In genomic region chr7:21945374-21946227, GRCh38 we compare ENCODE assay signal across 8 cellular contexts. TPM values are rescaled to one million over a fixed set of nuclear protein-coding genes. Genes with fewer than 3 reads are reported as not detected.
DNase-seq lines count a peak whose midpoint lies in the region; ATAC-seq and TF ChIP-seq lines count a peak whose summit lies in the region.

A gene with protein sequence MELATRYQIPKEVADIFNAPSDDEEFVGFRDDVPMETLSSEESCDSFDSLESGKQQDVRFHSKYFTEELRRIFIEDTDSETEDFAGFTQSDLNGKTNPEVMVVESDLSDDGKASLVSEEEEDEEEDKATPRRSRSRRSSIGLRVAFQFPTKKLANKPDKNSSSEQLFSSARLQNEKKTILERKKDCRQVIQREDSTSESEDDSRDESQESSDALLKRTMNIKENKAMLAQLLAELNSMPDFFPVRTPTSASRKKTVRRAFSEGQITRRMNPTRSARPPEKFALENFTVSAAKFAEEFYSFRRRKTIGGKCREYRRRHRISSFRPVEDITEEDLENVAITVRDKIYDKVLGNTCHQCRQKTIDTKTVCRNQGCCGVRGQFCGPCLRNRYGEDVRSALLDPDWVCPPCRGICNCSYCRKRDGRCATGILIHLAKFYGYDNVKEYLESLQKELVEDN (minus strand): TSS chr7:21945899. CDS start chr7:21945804, 95 bp downstream.

- H3K36me3 Mint-ChIP-seq in endothelial cell (ENCODE audit: low read depth, unreplicated experiment), result no peaks in the 10 kb centered on the region

- TF ChIP-seq CTCF in C4-2B (conservative IDR thresholded peaks at IDR 0.05), result no peak; the same call in 1 of the 2 replicates
- no peak for TF ChIP-seq CTCF in endothelial cell (IDR thresholded peaks at IDR 0.05; ENCODE audit: unreplicated experiment)

- H3K27ac Mint-ChIP-seq in endothelial cell (ENCODE audit: unreplicated experiment), result no peak within 1 kb of the TSS

- peak within 1 kb of the TSS; percentile 94 for H3K4me3 Mint-ChIP-seq in endothelial cell (ENCODE audit: unreplicated experiment)

- H3K27me3 Mint-ChIP-seq in endothelial cell (ENCODE audit: unreplicated experiment), result no peaks in the 10 kb centered on the region

- peaks cover 34% of the 10 kb centered on the region for H3K4me1 Mint-ChIP-seq in endothelial cell (ENCODE audit: unreplicated experiment)

- H3K27ac ChIP-seq in C4-2B, result peak within 1 kb of the TSS; percentile 88

- no peaks in the 10 kb centered on the region for H3K9me3 Mint-ChIP-seq in endothelial cell (ENCODE audit: unreplicated experiment)

- peak; percentile 77 for DNase-seq in NCI-H526 treated with DMSO at 0.1 percent for 48 hours (lab: John Stamatoyannopoulos, UW)
- DNase-seq in activated CD8-positive, alpha-beta memory T cell treated with anti-CD3 and anti-CD28 coated beads for 4 hours (ENCODE audit: low read depth in 2 of 2), result peak; percentile 12 to 28
- peak; percentile 68 for DNase-seq in endothelial cell (ENCODE audit: low spot score)
- peak; percentile 65 for DNase-seq in midbrain (lab: John Stamatoyannopoulos, UW)
- peak; percentile 80 for DNase-seq in stimulated activated CD8-positive, alpha-beta memory T cell treated with anti-CD3 and anti-CD28 coated beads, Interleukin-4, amount 100 ng/mL, for 48 hours

- ATAC-seq in GM19328 (IDR thresholded peaks at IDR 0.05; ENCODE audit: unreplicated experiment) (peak; percentile 88), HG03457 (IDR thresholded peaks at IDR 0.05; ENCODE audit: unreplicated experiment) (peak; percentile 83)

RNA-seq across cellular contexts. Expression of the gene that starts here (rescaled TPM):
- 40.7 TPM for total RNA-seq in endothelial cell (ENCODE audit: unreplicated experiment)

Comparison
In these comparisons a context has a peak if more than half of its experiments do, and no peak if none do; other contexts are left out.
1. Peak in every context shown above with its lines: DNase-seq, ATAC-seq and H3K27ac ChIP-seq.
2. DNase-seq: peak in every context shown above with its lines; median percentile 80 in stimulated activated CD8-positive, alpha-beta memory T cell treated with anti-CD3 and anti-CD28 coated beads, Interleukin-4, amount 100 ng/mL, for 48 hours; 77 in NCI-H526 treated with DMSO at 0.1 percent for 48 hours; 68 in endothelial cell; 65 in midbrain; 20 in activated CD8-positive, alpha-beta memory T cell treated with anti-CD3 and anti-CD28 coated beads for 4 hours.